Comparison of ENCODE assay signal across 8 cellular contexts in the genomic region with DNA sequence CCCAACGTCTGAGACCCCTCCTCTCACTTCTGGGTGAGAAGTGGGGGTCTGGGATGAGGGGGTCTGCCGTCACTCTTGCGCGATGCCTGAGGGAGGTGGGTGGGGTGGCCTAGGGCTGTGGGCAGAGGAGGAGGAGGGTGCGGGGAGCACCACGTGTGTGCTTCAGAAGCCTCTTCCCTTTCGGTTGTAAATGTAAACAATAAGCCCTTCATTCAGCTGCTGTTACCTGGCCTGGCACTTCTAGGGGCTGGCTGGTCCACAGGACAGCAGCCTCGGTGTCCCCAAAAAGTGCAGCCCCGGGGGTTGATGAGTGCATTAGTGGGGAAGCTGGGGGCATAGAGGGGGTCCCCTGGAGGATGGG. TPM values are rescaled to one million over a fixed set of nuclear protein-coding genes. Genes with fewer than 3 reads are reported as not detected.
DNase-seq lines count a peak whose midpoint lies in the region; ATAC-seq and TF ChIP-seq lines count a peak whose summit lies in the region.

No MANE protein-coding gene starts in this region.

- intact Hi-C loops in PC-9 (cut with micrococcal nuclease; ENCODE audit: unreplicated experiment): loop anchor here (5.0 kb wide), 1 partner anchor 102 kb away; no protein-coding TSS in a partner anchor

- H3K4me3 ChIP-seq in GM12864 (ENCODE audit: low read depth, low read length) (peak overlapping the region; percentile 80), PC-9 (peak overlapping the region; percentile 70; the same call in 1 of the 2 replicates), fibroblast of pulmonary artery (replicated peaks; ENCODE audit: low read depth, low read length) (peak overlapping the region; percentile 82), retinal pigment epithelial cell (ENCODE audit: low read length) (peak overlapping the region; percentile 80)

- peak overlapping the region; percentile 92 for H3K4me2 ChIP-seq in PC-9

- CTCF ChIA-PET in PC-9 (lab: Charles Lee): interaction anchor here (0.5 kb wide), 1 partner anchor 23 kb away, joined by 6 read pairs; no protein-coding TSS in a partner anchor

- no peak overlapping the region for H2AFZ ChIP-seq in PC-9

- DNase-seq in GM12864 (ENCODE audit: low read depth) (no peak), PC-9 (no peak), fibroblast of pulmonary artery (ENCODE audit: low read depth) (no peak), retinal pigment epithelial cell (ENCODE audit: low read depth) (no peak), NCI-H1092 (lab: John Stamatoyannopoulos, UW) (no peak), NCI-H1930 (lab: John Stamatoyannopoulos, UW) (no peak), AML-193 (lab: John Stamatoyannopoulos, UW) (no peak)

- H4K20me1 ChIP-seq in PC-9 (ENCODE audit: insufficient read depth): no peaks in the 10 kb centered on the region; the same call in 1 of the 2 replicates

- H3K27me3 ChIP-seq in PC-9 (ENCODE audit: insufficient read depth, low read depth): no peaks in the 10 kb centered on the region

- H3K27ac ChIP-seq in PC-9: no peak overlapping the region

- peaks cover 32% of the 10 kb centered on the region for H3K4me1 ChIP-seq in PC-9 (replicated peaks; ENCODE audit: insufficient read depth)

- POLR2A ChIA-PET in PC-9 (lab: Charles Lee; ENCODE audit: unreplicated experiment): no interaction called here

- no peaks in the 10 kb centered on the region for H3K9me3 ChIP-seq in PC-9 (ENCODE audit: insufficient read depth, low read depth)

- no peaks in the 10 kb centered on the region for H3K9me2 ChIP-seq in PC-9 (ENCODE audit: insufficient read depth)

- no peak for TF ChIP-seq CTCF in GM12864 (IDR thresholded peaks at IDR 0.05; ENCODE audit: low read depth, low read length, missing control alignments)
- no peak for TF ChIP-seq CTCF in PC-9 (conservative IDR thresholded peaks at IDR 0.05)
- TF ChIP-seq CTCF in fibroblast of pulmonary artery (IDR thresholded peaks at IDR 0.05; ENCODE audit: low read length, missing control alignments): no peak
- no peak for TF ChIP-seq CTCF in retinal pigment epithelial cell (conservative IDR thresholded peaks at IDR 0.05; ENCODE audit: low read depth, low read length)

- no peaks in the 10 kb centered on the region for H3K36me3 ChIP-seq in PC-9 (ENCODE audit: low read depth)

- no peak for ATAC-seq in HG03095 (IDR thresholded peaks at IDR 0.05; ENCODE audit: unreplicated experiment)

- BruUV-seq in PC-9 (replicated peaks; lab: Mats Ljungman, UMichigan): no TSS peak

- peaks cover 19% of the 10 kb centered on the region; the same call in 1 of the 2 replicates for H3F3A ChIP-seq in PC-9 (ENCODE audit: insufficient read depth, low read depth)

- H3K79me2 ChIP-seq in PC-9 (ENCODE audit: low read depth): peaks cover 10% of the 10 kb centered on the region; the same call in 1 of the 2 replicates

RNA-seq across cellular contexts. Expression of a gene that starts 1.4 kb away (rescaled TPM):
- 37.9 and 48.0 TPM in 2 replicates for total RNA-seq in PC-9 (2021)

RNA-seq across cellular contexts. Expression of a gene that starts 36.4 kb away (rescaled TPM):
- 65.5 and 75.7 TPM in 2 replicates for total RNA-seq in PC-9 (2021)
